8 cellular contexts compared by ENCODE assay signal in the genomic region with DNA sequence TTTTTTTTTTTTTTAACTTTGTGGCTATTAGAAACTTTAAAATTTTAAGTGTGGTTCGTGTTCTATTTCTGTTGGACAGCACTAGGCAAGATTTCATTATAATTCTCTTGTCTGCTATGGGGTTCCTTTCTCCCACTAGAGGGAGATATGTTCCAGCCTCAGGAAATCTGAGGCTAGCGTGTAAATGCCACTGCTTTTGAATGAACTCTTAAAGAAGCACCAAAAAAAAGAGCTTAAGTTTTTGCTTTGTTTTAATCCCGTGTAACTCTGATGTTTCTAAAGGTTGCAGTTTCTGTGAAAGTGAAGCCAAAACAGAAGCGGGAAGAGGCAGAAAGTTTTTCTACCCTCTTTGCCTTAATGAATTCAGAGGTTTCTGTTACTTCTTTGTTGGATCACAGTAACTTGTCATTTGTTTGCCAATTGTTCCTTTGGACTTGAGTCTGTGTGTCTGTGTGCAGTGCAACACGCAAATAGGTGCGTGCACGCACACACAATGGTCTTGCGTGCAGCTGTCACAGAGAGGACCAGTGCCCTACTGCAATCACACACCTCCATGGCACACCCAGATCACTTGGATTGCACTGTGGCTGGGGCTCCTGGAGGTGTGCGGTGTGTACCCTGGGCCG. TPM values are rescaled to one million over a fixed set of nuclear protein-coding genes. Genes with fewer than 3 reads are reported as not detected.
DNase-seq lines count a peak whose midpoint lies in the region; ATAC-seq and TF ChIP-seq lines count a peak whose summit lies in the region.

No MANE protein-coding gene starts in this region.

- intact Hi-C loops in Calu3 (cut with micrococcal nuclease; ENCODE audit: unreplicated experiment) (loop anchor here (1.0 kb wide), 2 partner anchors 35 to 39 kb away; no protein-coding TSS in a partner anchor), left colon (cut with DNase I, micrococcal nuclease) (no loop called here)

- no peak for DNase-seq in Calu3
- peak; percentile 44 for DNase-seq in NAMALWA (ENCODE audit: low spot score)
- DNase-seq in brain pericyte (ENCODE audit: low read depth, low spot score): peak; percentile 31
- DNase-seq in left colon: no peak
- DNase-seq in stimulated activated CD4-positive, alpha-beta T cell treated with anti-CD3 and anti-CD28 coated beads, Interleukin-2, amount 100 ng/mL, for 24 hours: no peak
- no peak for DNase-seq in GM19238 (ENCODE audit: insufficient read length, low spot score)

- no peak overlapping the region for H3K4me3 Mint-ChIP-seq in Calu3 (ENCODE audit: low read depth, unreplicated experiment)

- no peaks in the 10 kb centered on the region for H3K9me3 Mint-ChIP-seq in Calu3 (ENCODE audit: low read depth, unreplicated experiment)

- H3K4me1 Mint-ChIP-seq in Calu3 (ENCODE audit: low read depth, unreplicated experiment): peaks cover 9% of the 10 kb centered on the region

- no TSS peak for BruUV-seq in Calu3 (replicated peaks; lab: Mats Ljungman, UMichigan)

- no peak overlapping the region for H3K27ac Mint-ChIP-seq in Calu3 (ENCODE audit: unreplicated experiment)

- no peaks in the 10 kb centered on the region for H3K27me3 Mint-ChIP-seq in Calu3 (ENCODE audit: unreplicated experiment)

- CTCF ChIA-PET in Calu3 (lab: Charles Lee): interaction anchor here (0.6 to 2.1 kb wide), 16 partner anchors 9 to 487 kb away, joined by 3 to 16 read pairs (median 5); no protein-coding TSS in a partner anchor

- ATAC-seq in GM19463 (IDR thresholded peaks at IDR 0.05; ENCODE audit: unreplicated experiment) (peak; percentile 61), left colon (peak; percentile 55), HG02884 (IDR thresholded peaks at IDR 0.05; ENCODE audit: unreplicated experiment) (no peak)

- no peaks in the 10 kb centered on the region for H3K36me3 Mint-ChIP-seq in Calu3 (ENCODE audit: insufficient read depth, unreplicated experiment)

- TF ChIP-seq CTCF in Calu3 (IDR thresholded peaks at IDR 0.05; ENCODE audit: unreplicated experiment): peak; percentile 67

RNA-seq across cellular contexts. Expression of a gene that starts 32.3 kb away (rescaled TPM):
- total RNA-seq in Calu3 (2022): 5.5 and 5.8 TPM in 2 replicates
- 1 to 10 TPM; 4.6 to 6.8 TPM for total RNA-seq in left colon

Comparison
In these comparisons a context has a peak if more than half of its experiments do, and no peak if none do; other contexts are left out.
1. DNase-seq: peak in NAMALWA (single experiment) and brain pericyte (single experiment); none in Calu3 (single experiment), left colon (0 of 2), stimulated activated CD4-positive, alpha-beta T cell treated with anti-CD3 and anti-CD28 coated beads, Interleukin-2, amount 100 ng/mL, for 24 hours (0 of 2) and GM19238 (single experiment).